In genomic region chr6:143286280-143286795, GRCh38 we compare ENCODE assay signal across 1 cellular context.
TF ChIP-seq lines count a peak whose summit lies in the region.

No MANE protein-coding gene starts in this region.

TF ChIP-seq in WTC11, 78 proteins besides CTCF, POLR2A, EP300 and RAD21 (continued from another document):
- TF ChIP-seq ZNF281 (CRISPR knock-in tag; IDR thresholded peaks at IDR 0.05), result no peak
